In genomic region chr2:9423100-9423921, GRCh38 we compare ENCODE assay signal across 1 cellular context.
A peak's percentile ranks its signal among the peaks of the same experiment; 100 is the strongest.
TF ChIP-seq lines count a peak whose summit lies in the region.

Gene CPSF3 (plus strand): TSS chr2:9423654. CDS start chr2:9423774, 120 bp downstream.
Gene ITGB1BP1 (minus strand): TSS chr2:9423528. CDS start chr2:9418697, 4,831 bp downstream.

TF ChIP-seq in K562, 482 proteins besides CTCF, POLR2A, EP300 and RAD21 (continued from another document):
- TF ChIP-seq ARID4B (CRISPR knock-in tag; IDR thresholded peaks at IDR 0.05) (peak; percentile 94), EP400 (IDR thresholded peaks at IDR 0.05) (peak; percentile 92), HNRNPUL1 (IDR thresholded peaks at IDR 0.05; ENCODE audit: low read length) (no peak)
